15 cellular contexts compared by ENCODE assay signal in the genomic region with DNA sequence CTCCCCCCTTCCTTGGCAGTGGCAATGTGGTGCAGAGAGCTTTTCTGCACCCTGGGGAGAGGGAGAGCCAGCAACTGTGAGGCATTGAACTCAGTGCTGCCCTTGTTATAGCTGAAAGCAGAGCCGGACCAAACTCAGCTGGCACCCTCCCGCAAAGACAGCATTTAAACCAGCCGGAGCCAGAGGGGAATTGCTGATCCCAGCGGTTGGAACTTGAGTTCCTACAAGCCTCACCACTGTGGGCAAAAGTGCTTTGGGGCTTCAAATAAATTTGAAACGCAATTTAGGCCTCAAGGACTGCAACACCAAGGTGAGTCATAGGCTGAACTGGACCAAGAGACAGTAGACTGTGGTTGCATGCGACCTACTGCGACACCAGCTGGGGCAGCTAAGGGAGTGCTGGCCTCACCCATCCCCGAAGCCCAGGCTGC.
A peak's percentile ranks its signal among the peaks of the same experiment; 100 is the strongest.
DNase-seq lines count a peak whose midpoint lies in the region; ATAC-seq and TF ChIP-seq lines count a peak whose summit lies in the region.
"Had no signal": no experiment of that assay in that cellular context is flagged by ENCODE, and none has a peak within 500 bp of the region (broad histone marks: within the 10 kb centered on the region; RNA-seq: fewer than 3 reads in every experiment).

No MANE protein-coding gene starts in this region.

- intact Hi-C loops in lower leg skin (cut with DNase I; ENCODE audit: low total_unique reads), result no loop called here

- no peak overlapping the region for H3K27ac Mint-ChIP-seq in activated naive CD4-positive, alpha-beta T cell treated with anti-CD3 and anti-CD28 coated beads, Interleukin-2, amount 50 U/mL, for 72 hours
- H3K27ac Mint-ChIP-seq: activated CD4-positive, alpha-beta memory T cell treated with anti-CD3 and anti-CD28 coated beads for 36 hours; progenitor cell of endocrine pancreas; stimulated activated naive B cell treated with anti-CD40 and anti-IgM and Interleukin-4, amounts not matched to agents 10 μg/mL and 1 μg/mL and 100 μg/mL, for 72 hours had no signal

- peaks cover 0 to 7% of the 10 kb centered on the region in 2 donors for H3K36me3 Mint-ChIP-seq in activated naive CD4-positive, alpha-beta T cell treated with anti-CD3 and anti-CD28 coated beads, Interleukin-2, amount 50 U/mL, for 72 hours

- H3K4me3 ChIP-seq in lower leg skin (ENCODE audit: low read depth, poor library complexity, severe bottlenecking), result no peak overlapping the region
- H3K4me3 ChIP-seq: BLaER1, cardiac muscle cell had no signal

- H3K9me3 Mint-ChIP-seq in activated naive CD4-positive, alpha-beta T cell treated with anti-CD3 and anti-CD28 coated beads, Interleukin-2, amount 50 U/mL, for 72 hours, result no peaks in the 10 kb centered on the region

- no peak for TF ChIP-seq CTCF in lower leg skin (IDR thresholded peaks at IDR 0.05)

- ATAC-seq in HG03457 (IDR thresholded peaks at IDR 0.05; ENCODE audit: unreplicated experiment), result no peak
- ATAC-seq in activated naive CD4-positive, alpha-beta T cell treated with anti-CD3 and anti-CD28 coated beads, Interleukin-2, amount 50 U/mL, for 72 hours, result no peak
- ATAC-seq: stimulated activated naive B cell treated with anti-CD40 and anti-IgM and Interleukin-4, amounts not matched to agents 10 μg/mL and 1 μg/mL and 100 μg/mL, for 72 hours had no signal

- no peak for TF ChIP-seq POLR2A in lower leg skin (IDR thresholded peaks at IDR 0.05)

- DNase-seq in AG20443 (ENCODE audit: low spot score) (peak; percentile 68), LoVo (ENCODE audit: low spot score) (peak; percentile 58), UCSD-AML1 (lab: John Stamatoyannopoulos, UW; ENCODE audit: unreplicated experiment) (peak; percentile 6), iris pigment epithelial cell (ENCODE audit: low read depth) (peak; percentile 75), NCI-H2029 treated with DMSO at 0.1 percent for 48 hours (lab: John Stamatoyannopoulos, UW) (no peak), lower leg skin (ENCODE audit: low spot score in 2 of 2) (no peak)
- no peak for DNase-seq in activated naive CD4-positive, alpha-beta T cell treated with anti-CD3 and anti-CD28 coated beads, Interleukin-2, amount 50 U/mL, for 72 hours (ENCODE audit: low spot score in 2 of 2)
- DNase-seq: activated CD4-positive, alpha-beta memory T cell treated with anti-CD3 and anti-CD28 coated beads for 36 hours; stimulated activated CD4-positive, alpha-beta T cell treated with anti-CD3 and anti-CD28 coated beads, Interleukin-2, amount 100 ng/mL, for 48 hours; stimulated activated naive B cell treated with anti-CD40 and anti-IgM and Interleukin-4, amounts not matched to agents 10 μg/mL and 1 μg/mL and 100 μg/mL, for 72 hours; T-helper 2 cell had no signal

- 62 to 67% methylated on average over 8 of the region's 8 CpGs for WGBS in lower leg skin, 2 donors

Comparison
In these comparisons a context has a peak if more than half of its experiments do, and no peak if none do; other contexts are left out.
1. DNase-seq: peak in AG20443 (single experiment), LoVo (single experiment), UCSD-AML1 (single experiment) and iris pigment epithelial cell (single experiment); none in NCI-H2029 treated with DMSO at 0.1 percent for 48 hours (single experiment), activated naive CD4-positive, alpha-beta T cell treated with anti-CD3 and anti-CD28 coated beads, Interleukin-2, amount 50 U/mL, for 72 hours (0 of 2) and lower leg skin (0 of 2).